ENCODE assay signal across 8 cellular contexts in genomic region chr15:63502137-63502801, GRCh38. TPM values are rescaled to one million over a fixed set of nuclear protein-coding genes. Genes with fewer than 3 reads are reported as not detected.
A peak's percentile ranks its signal among the peaks of the same experiment; 100 is the strongest.
DNase-seq lines count a peak whose midpoint lies in the region; ATAC-seq and TF ChIP-seq lines count a peak whose summit lies in the region.

No MANE protein-coding gene starts in this region.

- ATAC-seq in GM21423 (IDR thresholded peaks at IDR 0.05; ENCODE audit: unreplicated experiment) (no peak), esophagus mucosa (no peak)

- H3K36me3 Mint-ChIP-seq in endothelial cell (ENCODE audit: low read depth, unreplicated experiment) = peaks cover 7% of the 10 kb centered on the region

- H3K27me3 Mint-ChIP-seq in endothelial cell (ENCODE audit: unreplicated experiment) = no peaks in the 10 kb centered on the region

- TF ChIP-seq POLR2A in prostate gland (IDR thresholded peaks at IDR 0.05) = no peak

- TF ChIP-seq CTCF in PC-9 (conservative IDR thresholded peaks at IDR 0.05) (no peak), endothelial cell (IDR thresholded peaks at IDR 0.05; ENCODE audit: unreplicated experiment) (no peak), prostate gland (IDR thresholded peaks at IDR 0.05) (no peak), BE2C (IDR thresholded peaks at IDR 0.05; ENCODE audit: low read depth, low read length) (no peak)

- H3K4me1 ChIP-seq in PC-9 (replicated peaks; ENCODE audit: insufficient read depth) = peaks cover 50% of the 10 kb centered on the region
- H3K4me1 ChIP-seq in prostate gland (replicated peaks) = peaks cover 22% of the 10 kb centered on the region
- H3K4me1 ChIP-seq in BE2C = peaks cover 15% of the 10 kb centered on the region

- H3K9me3 Mint-ChIP-seq in endothelial cell (ENCODE audit: unreplicated experiment) = no peaks in the 10 kb centered on the region

- H3K36me3 ChIP-seq in PC-9 (ENCODE audit: low read depth) (no peaks in the 10 kb centered on the region), prostate gland (no peaks in the 10 kb centered on the region), BE2C (peaks cover 8% of the 10 kb centered on the region; the same call in 1 of the 2 replicates)

- H3K27me3 ChIP-seq in PC-9 (ENCODE audit: insufficient read depth, low read depth) = no peaks in the 10 kb centered on the region
- no peaks in the 10 kb centered on the region for H3K27me3 ChIP-seq in prostate gland (replicated peaks; ENCODE audit: insufficient read depth)
- H3K27me3 ChIP-seq in BE2C = no peaks in the 10 kb centered on the region

- H3K79me2 ChIP-seq in PC-9 (ENCODE audit: low read depth) = peaks cover 28% of the 10 kb centered on the region

- H3K27ac Mint-ChIP-seq in endothelial cell (ENCODE audit: unreplicated experiment) = no peak overlapping the region

- CTCF ChIA-PET in PC-9 (lab: Charles Lee) = no interaction called here

- POLR2A ChIA-PET in PC-9 (lab: Charles Lee; ENCODE audit: unreplicated experiment) = interaction anchor here (0.6 kb wide), 1 partner anchor 36 kb away, joined by 5 read pairs; no protein-coding TSS in a partner anchor

- WGBS in prostate gland = 68% methylated on average over 15 of the region's 15 CpGs

- H3K27ac ChIP-seq in PC-9 (peak overlapping the region; percentile 97), prostate gland (peak overlapping the region; percentile 91 to 99)

- H3K4me3 ChIP-seq in PC-9 = peak overlapping the region; percentile 48; the same call in 1 of the 2 replicates
- H3K4me3 ChIP-seq in prostate gland = no peak overlapping the region
- H3K4me3 ChIP-seq in BE2C (ENCODE audit: low read depth, low read length) = no peak overlapping the region

- H3K9me2 ChIP-seq in PC-9 (ENCODE audit: insufficient read depth) = no peaks in the 10 kb centered on the region

- no peak overlapping the region for H2AFZ ChIP-seq in PC-9

- H3K9me3 ChIP-seq in PC-9 (ENCODE audit: insufficient read depth, low read depth) (no peaks in the 10 kb centered on the region), prostate gland (no peaks in the 10 kb centered on the region), BE2C (no peaks in the 10 kb centered on the region)

- H3K4me2 ChIP-seq in PC-9 = peak overlapping the region; percentile 100

- H3F3A ChIP-seq in PC-9 (ENCODE audit: insufficient read depth, low read depth) = peaks cover 48% of the 10 kb centered on the region

- no TSS peak for BruUV-seq in PC-9 (replicated peaks; lab: Mats Ljungman, UMichigan)

- DNase-seq in EL (peak; percentile 40), PC-9 (peak; percentile 52 to 92), endothelial cell (ENCODE audit: low spot score) (no peak), prostate gland (ENCODE audit: low spot score) (peak; percentile 80), DMS114 treated with DMSO at 0.1 percent for 48 hours (lab: John Stamatoyannopoulos, UW; ENCODE audit: unreplicated experiment) (no peak), BE2C (no peak)

- peak overlapping the region; percentile 90 for H3K4me3 Mint-ChIP-seq in endothelial cell (ENCODE audit: unreplicated experiment)

- peaks cover 16% of the 10 kb centered on the region for H4K20me1 ChIP-seq in PC-9 (ENCODE audit: insufficient read depth)

- intact Hi-C loops in PC-9 (cut with micrococcal nuclease; ENCODE audit: unreplicated experiment) = loop anchor here (5.0 kb wide), 3 partner anchors 35 to 590 kb away; partner anchors contain the start of gene CIAO2A
- intact Hi-C loops in prostate gland (cut with DNase I) = loop anchor here (5.0 kb wide), 1 partner anchor 35 kb away; no protein-coding TSS in a partner anchor

- peaks cover 32% of the 10 kb centered on the region for H3K4me1 Mint-ChIP-seq in endothelial cell (ENCODE audit: unreplicated experiment)

RNA-seq across cellular contexts. Expression of gene USP3, which starts 2.1 kb away (rescaled TPM):
- 57.5 and 59.7 TPM in 2 replicates for total RNA-seq in PC-9 (2021)
- 33.5 TPM for total RNA-seq in endothelial cell (ENCODE audit: unreplicated experiment)
- 10 to 100 TPM; 44.2 to 45.8 TPM for total RNA-seq in prostate gland
- 37.0 TPM for total RNA-seq in esophagus mucosa
- 19.5 TPM for polyA plus RNA-seq in BE2C (2012; ENCODE audit: insufficient read depth, insufficient read length, low read depth)

Comparison
In these comparisons a context has a peak if more than half of its experiments do, and no peak if none do; other contexts are left out.
1. DNase-seq: peak in EL (single experiment), PC-9 (2 of 2) and prostate gland (single experiment); none in endothelial cell (single experiment), DMS114 treated with DMSO at 0.1 percent for 48 hours (single experiment) and BE2C (single experiment).